Comparison of ENCODE assay signal across 13 cellular contexts in genomic region chr4:100299019-100299418, GRCh38.
DNase-seq lines count a peak whose midpoint lies in the region; ATAC-seq and TF ChIP-seq lines count a peak whose summit lies in the region.
"Had no signal": no experiment of that assay in that cellular context is flagged by ENCODE, and none has a peak within 500 bp of the region (broad histone marks: within the 10 kb centered on the region; RNA-seq: fewer than 3 reads in every experiment).

No MANE protein-coding gene starts in this region.

- peak; percentile 96 for DNase-seq in GM23248
- peak in 1 of 2 donors; percentile 67 for DNase-seq in ascending aorta (ENCODE audit: low spot score in 2 of 2)
- no peak for DNase-seq in left ventricle myocardium inferior
- no peak for DNase-seq in esophagus muscularis mucosa (ENCODE audit: extremely low spot score)
- no peak for DNase-seq in activated CD8-positive, alpha-beta memory T cell treated with anti-CD3 and anti-CD28 coated beads, Interleukin-2, amount 50 U/mL, for 48 hours
- no peak for DNase-seq in inferior parietal cortex (ENCODE audit: extremely low spot score)
- DNase-seq: activated gamma-delta T cell, hypothalamus, stomach, T-helper 17 cell had no signal

- no peak for TF ChIP-seq POLR2A in esophagus muscularis mucosa (IDR thresholded peaks at IDR 0.05; ENCODE audit: low read depth)

- H3K9me3 ChIP-seq in GM23248 (ENCODE audit: low read depth), result no peaks in the 10 kb centered on the region
- H3K9me3 ChIP-seq in ascending aorta, result no peaks in the 10 kb centered on the region
- no peaks in the 10 kb centered on the region for H3K9me3 ChIP-seq in left ventricle myocardium inferior (replicated peaks)
- peaks cover 11% of the 10 kb centered on the region for H3K9me3 ChIP-seq in skeletal muscle satellite cell (replicated peaks; ENCODE audit: low read length)
- H3K9me3 ChIP-seq in esophagus muscularis mucosa, result no peaks in the 10 kb centered on the region
- H3K9me3 ChIP-seq: stomach had no signal

- WGBS in GM23248 (ENCODE audit: low coverage in 1 of 2, low lambda C conversion rate in 2 of 2, missing lambda C conversion rate in 2 of 2), 2 experiments, result 0% methylated on average over 1 of the region's 1 CpG
- WGBS in esophagus muscularis mucosa, result 26% methylated on average over 1 of the region's 1 CpG

- H3K4me1 ChIP-seq in GM23248 (ENCODE audit: insufficient read depth), result peaks cover 34% of the 10 kb centered on the region
- peaks cover 0 to 22% of the 10 kb centered on the region in 2 donors for H3K4me1 ChIP-seq in ascending aorta
- peaks cover 8% of the 10 kb centered on the region for H3K4me1 ChIP-seq in left ventricle myocardium inferior
- peaks cover 19% of the 10 kb centered on the region for H3K4me1 ChIP-seq in skeletal muscle satellite cell (ENCODE audit: control insufficient read depth, insufficient read depth, low read length)
- H3K4me1 ChIP-seq in esophagus muscularis mucosa, result peaks cover 0 to 13% (median 9%) of the 10 kb centered on the region in 4 donors
- H3K4me1 ChIP-seq: stomach had no signal

- peak overlapping the region; percentile 80 for H3K27ac ChIP-seq in GM23248
- peak overlapping the region; percentile 37 to 39 for H3K27ac ChIP-seq in ascending aorta
- H3K27ac ChIP-seq in left ventricle myocardium inferior (replicated peaks), result peak overlapping the region; percentile 46
- peak overlapping the region in 1 of 4 donors; percentile 27 for H3K27ac ChIP-seq in esophagus muscularis mucosa (replicated peaks in 1 of 4)

- H3K4me3 ChIP-seq in GM23248 (peak overlapping the region; percentile 9; the same call in 1 of the 2 replicates), ascending aorta (no peak overlapping the region), left ventricle myocardium inferior (no peak overlapping the region), skeletal muscle satellite cell (ENCODE audit: low read length) (no peak overlapping the region), esophagus muscularis mucosa (no peak overlapping the region)
- H3K4me3 ChIP-seq: skin epidermis, stomach had no signal

- ATAC-seq in HG02798 (IDR thresholded peaks at IDR 0.05; ENCODE audit: poor library complexity, unreplicated experiment), result no peak
- ATAC-seq: T-helper 17 cell had no signal

- peak overlapping the region; percentile 71 for H3K4me2 ChIP-seq in GM23248 (ENCODE audit: unreplicated experiment)
- peak overlapping the region; percentile 38 for H3K4me2 ChIP-seq in skeletal muscle satellite cell (ENCODE audit: low read length)

- intact Hi-C loops in ascending aorta (cut with DNase I), result loop anchor here (5.0 kb wide), 2 partner anchors 63 to 202 kb away; no protein-coding TSS in a partner anchor
- intact Hi-C loops in left ventricle myocardium inferior (cut with micrococcal nuclease), result no loop called here
- intact Hi-C loops in esophagus muscularis mucosa (cut with DNase I), result no loop called here

- no peaks in the 10 kb centered on the region for H3K27me3 ChIP-seq in GM23248 (replicated peaks; ENCODE audit: insufficient read depth)
- H3K27me3 ChIP-seq in ascending aorta, result no peaks in the 10 kb centered on the region
- no peaks in the 10 kb centered on the region for H3K27me3 ChIP-seq in left ventricle myocardium inferior (ENCODE audit: low read depth)
- no peaks in the 10 kb centered on the region for H3K27me3 ChIP-seq in skeletal muscle satellite cell (ENCODE audit: control insufficient read depth, insufficient read depth, low read length)
- H3K27me3 ChIP-seq in esophagus muscularis mucosa, result no peaks in the 10 kb centered on the region
- H3K27me3 ChIP-seq: stomach had no signal

- TF ChIP-seq CTCF in ascending aorta (IDR thresholded peaks at IDR 0.05), result no peak
- no peak for TF ChIP-seq CTCF in left ventricle myocardium inferior (IDR thresholded peaks at IDR 0.05; ENCODE audit: borderline replicate concordance)
- no peak for TF ChIP-seq CTCF in esophagus muscularis mucosa (IDR thresholded peaks at IDR 0.05)

- H3K36me3 ChIP-seq in GM23248 (ENCODE audit: low read depth) (no peaks in the 10 kb centered on the region), ascending aorta (no peaks in the 10 kb centered on the region), left ventricle myocardium inferior (no peaks in the 10 kb centered on the region), skeletal muscle satellite cell (ENCODE audit: insufficient read depth, low read length) (no peaks in the 10 kb centered on the region), esophagus muscularis mucosa (no peaks in the 10 kb centered on the region)
- H3K36me3 ChIP-seq: stomach had no signal

- H4K20me1 ChIP-seq in GM23248 (ENCODE audit: insufficient read depth), result no peaks in the 10 kb centered on the region

- H3K79me2 ChIP-seq in GM23248 (ENCODE audit: insufficient read depth), result no peaks in the 10 kb centered on the region

- TF ChIP-seq EP300 in esophagus muscularis mucosa (IDR thresholded peaks at IDR 0.05), result no peak

- H3K9ac ChIP-seq in GM23248, result peak overlapping the region; percentile 40
- no peak overlapping the region for H3K9ac ChIP-seq in skeletal muscle satellite cell (ENCODE audit: low read depth, low read length)

- peaks cover 29% of the 10 kb centered on the region for H3F3A ChIP-seq in GM23248 (ENCODE audit: insufficient read depth)

- in situ Hi-C loops in GM23248 (cut with MboI), result no loop called here

- H2AFZ ChIP-seq in GM23248, result peak overlapping the region; percentile 61

- no peaks in the 10 kb centered on the region for H3K9me2 ChIP-seq in GM23248 (ENCODE audit: insufficient read depth)
